Comparison of ENCODE assay signal across 1 cellular context in genomic region chr12:45729233-45730115, GRCh38.
TF ChIP-seq lines count a peak whose summit lies in the region.

A gene with protein sequence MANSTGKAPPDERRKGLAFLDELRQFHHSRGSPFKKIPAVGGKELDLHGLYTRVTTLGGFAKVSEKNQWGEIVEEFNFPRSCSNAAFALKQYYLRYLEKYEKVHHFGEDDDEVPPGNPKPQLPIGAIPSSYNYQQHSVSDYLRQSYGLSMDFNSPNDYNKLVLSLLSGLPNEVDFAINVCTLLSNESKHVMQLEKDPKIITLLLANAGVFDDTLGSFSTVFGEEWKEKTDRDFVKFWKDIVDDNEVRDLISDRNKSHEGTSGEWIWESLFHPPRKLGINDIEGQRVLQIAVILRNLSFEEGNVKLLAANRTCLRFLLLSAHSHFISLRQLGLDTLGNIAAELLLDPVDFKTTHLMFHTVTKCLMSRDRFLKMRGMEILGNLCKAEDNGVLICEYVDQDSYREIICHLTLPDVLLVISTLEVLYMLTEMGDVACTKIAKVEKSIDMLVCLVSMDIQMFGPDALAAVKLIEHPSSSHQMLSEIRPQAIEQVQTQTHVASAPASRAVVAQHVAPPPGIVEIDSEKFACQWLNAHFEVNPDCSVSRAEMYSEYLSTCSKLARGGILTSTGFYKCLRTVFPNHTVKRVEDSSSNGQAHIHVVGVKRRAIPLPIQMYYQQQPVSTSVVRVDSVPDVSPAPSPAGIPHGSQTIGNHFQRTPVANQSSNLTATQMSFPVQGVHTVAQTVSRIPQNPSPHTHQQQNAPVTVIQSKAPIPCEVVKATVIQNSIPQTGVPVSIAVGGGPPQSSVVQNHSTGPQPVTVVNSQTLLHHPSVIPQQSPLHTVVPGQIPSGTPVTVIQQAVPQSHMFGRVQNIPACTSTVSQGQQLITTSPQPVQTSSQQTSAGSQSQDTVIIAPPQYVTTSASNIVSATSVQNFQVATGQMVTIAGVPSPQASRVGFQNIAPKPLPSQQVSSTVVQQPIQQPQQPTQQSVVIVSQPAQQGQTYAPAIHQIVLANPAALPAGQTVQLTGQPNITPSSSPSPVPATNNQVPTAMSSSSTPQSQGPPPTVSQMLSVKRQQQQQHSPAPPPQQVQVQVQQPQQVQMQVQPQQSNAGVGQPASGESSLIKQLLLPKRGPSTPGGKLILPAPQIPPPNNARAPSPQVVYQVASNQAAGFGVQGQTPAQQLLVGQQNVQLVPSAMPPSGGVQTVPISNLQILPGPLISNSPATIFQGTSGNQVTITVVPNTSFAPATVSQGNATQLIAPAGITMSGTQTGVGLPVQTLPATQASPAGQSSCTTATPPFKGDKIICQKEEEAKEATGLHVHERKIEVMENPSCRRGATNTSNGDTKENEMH (N-terminal part only) (plus strand): TSS chr12:45729706. CDS start chr12:45729837, 131 bp downstream.

TF ChIP-seq in K562, 482 proteins besides CTCF, POLR2A, EP300 and RAD21 (continued from another document and continues in another):
- no peak for TF ChIP-seq ZNF609 (CRISPR knock-in tag; IDR thresholded peaks at IDR 0.05; ENCODE audit: borderline replicate concordance)
- peak in 1 of 2 experiments; percentile 27 for TF ChIP-seq E2F6 (IDR thresholded peaks at IDR 0.05; ENCODE audit: borderline replicate concordance in 1 of 2, extremely low read depth in 1 of 2, insufficient read depth in 1 of 2, insufficient read length in 1 of 2, low read depth in 1 of 2, low read length in 1 of 2, poor library complexity in 1 of 2, severe bottlenecking in 1 of 2)
- no peak for TF ChIP-seq AFF4 (CRISPR knock-in tag; IDR thresholded peaks at IDR 0.05)
- no peak for TF ChIP-seq LARP7 (IDR thresholded peaks at IDR 0.05)
- TF ChIP-seq CTBP1 (IDR thresholded peaks at IDR 0.05; ENCODE audit: borderline replicate concordance) = no peak
- no peak for TF ChIP-seq ZEB2 (IDR thresholded peaks at IDR 0.05)
- TF ChIP-seq MNT (conservative IDR thresholded peaks at IDR 0.05) = 0 out of 4 replicates have a peak, but pooled peaks of 1 of the 2 experiments have one; percentile 16
- TF ChIP-seq, protein P1, sequence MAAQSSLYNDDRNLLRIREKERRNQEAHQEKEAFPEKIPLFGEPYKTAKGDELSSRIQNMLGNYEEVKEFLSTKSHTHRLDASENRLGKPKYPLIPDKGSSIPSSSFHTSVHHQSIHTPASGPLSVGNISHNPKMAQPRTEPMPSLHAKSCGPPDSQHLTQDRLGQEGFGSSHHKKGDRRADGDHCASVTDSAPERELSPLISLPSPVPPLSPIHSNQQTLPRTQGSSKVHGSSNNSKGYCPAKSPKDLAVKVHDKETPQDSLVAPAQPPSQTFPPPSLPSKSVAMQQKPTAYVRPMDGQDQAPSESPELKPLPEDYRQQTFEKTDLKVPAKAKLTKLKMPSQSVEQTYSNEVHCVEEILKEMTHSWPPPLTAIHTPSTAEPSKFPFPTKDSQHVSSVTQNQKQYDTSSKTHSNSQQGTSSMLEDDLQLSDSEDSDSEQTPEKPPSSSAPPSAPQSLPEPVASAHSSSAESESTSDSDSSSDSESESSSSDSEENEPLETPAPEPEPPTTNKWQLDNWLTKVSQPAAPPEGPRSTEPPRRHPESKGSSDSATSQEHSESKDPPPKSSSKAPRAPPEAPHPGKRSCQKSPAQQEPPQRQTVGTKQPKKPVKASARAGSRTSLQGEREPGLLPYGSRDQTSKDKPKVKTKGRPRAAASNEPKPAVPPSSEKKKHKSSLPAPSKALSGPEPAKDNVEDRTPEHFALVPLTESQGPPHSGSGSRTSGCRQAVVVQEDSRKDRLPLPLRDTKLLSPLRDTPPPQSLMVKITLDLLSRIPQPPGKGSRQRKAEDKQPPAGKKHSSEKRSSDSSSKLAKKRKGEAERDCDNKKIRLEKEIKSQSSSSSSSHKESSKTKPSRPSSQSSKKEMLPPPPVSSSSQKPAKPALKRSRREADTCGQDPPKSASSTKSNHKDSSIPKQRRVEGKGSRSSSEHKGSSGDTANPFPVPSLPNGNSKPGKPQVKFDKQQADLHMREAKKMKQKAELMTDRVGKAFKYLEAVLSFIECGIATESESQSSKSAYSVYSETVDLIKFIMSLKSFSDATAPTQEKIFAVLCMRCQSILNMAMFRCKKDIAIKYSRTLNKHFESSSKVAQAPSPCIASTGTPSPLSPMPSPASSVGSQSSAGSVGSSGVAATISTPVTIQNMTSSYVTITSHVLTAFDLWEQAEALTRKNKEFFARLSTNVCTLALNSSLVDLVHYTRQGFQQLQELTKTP (IDR thresholded peaks at IDR 0.05; ENCODE audit: low read depth in 1 of 2, partially characterized antibody in 2 of 2) = peak in 1 of 2 experiments; percentile 27
- no peak for TF ChIP-seq BMI1 (IDR thresholded peaks at IDR 0.05; ENCODE audit: low read length)
- no peak for TF ChIP-seq TSC22D4 (tag; IDR thresholded peaks at IDR 0.05)
- TF ChIP-seq RBM34 (IDR thresholded peaks at IDR 0.05; ENCODE audit: borderline replicate concordance, insufficient read depth, low read length) = no peak
- TF ChIP-seq ZNF134 (CRISPR knock-in tag; conservative IDR thresholded peaks at IDR 0.05) = no peak
- TF ChIP-seq ZNF140 (CRISPR knock-in tag; IDR thresholded peaks at IDR 0.05) = no peak
- TF ChIP-seq CREM (IDR thresholded peaks at IDR 0.05; ENCODE audit: low read depth) = no peak
- no peak for TF ChIP-seq ZNF217 (CRISPR knock-in tag; IDR thresholded peaks at IDR 0.05)
- no peak for TF ChIP-seq SREBF1 (IDR thresholded peaks at IDR 0.05; ENCODE audit: borderline replicate concordance, low read depth, low read length)
- TF ChIP-seq, protein P2, sequence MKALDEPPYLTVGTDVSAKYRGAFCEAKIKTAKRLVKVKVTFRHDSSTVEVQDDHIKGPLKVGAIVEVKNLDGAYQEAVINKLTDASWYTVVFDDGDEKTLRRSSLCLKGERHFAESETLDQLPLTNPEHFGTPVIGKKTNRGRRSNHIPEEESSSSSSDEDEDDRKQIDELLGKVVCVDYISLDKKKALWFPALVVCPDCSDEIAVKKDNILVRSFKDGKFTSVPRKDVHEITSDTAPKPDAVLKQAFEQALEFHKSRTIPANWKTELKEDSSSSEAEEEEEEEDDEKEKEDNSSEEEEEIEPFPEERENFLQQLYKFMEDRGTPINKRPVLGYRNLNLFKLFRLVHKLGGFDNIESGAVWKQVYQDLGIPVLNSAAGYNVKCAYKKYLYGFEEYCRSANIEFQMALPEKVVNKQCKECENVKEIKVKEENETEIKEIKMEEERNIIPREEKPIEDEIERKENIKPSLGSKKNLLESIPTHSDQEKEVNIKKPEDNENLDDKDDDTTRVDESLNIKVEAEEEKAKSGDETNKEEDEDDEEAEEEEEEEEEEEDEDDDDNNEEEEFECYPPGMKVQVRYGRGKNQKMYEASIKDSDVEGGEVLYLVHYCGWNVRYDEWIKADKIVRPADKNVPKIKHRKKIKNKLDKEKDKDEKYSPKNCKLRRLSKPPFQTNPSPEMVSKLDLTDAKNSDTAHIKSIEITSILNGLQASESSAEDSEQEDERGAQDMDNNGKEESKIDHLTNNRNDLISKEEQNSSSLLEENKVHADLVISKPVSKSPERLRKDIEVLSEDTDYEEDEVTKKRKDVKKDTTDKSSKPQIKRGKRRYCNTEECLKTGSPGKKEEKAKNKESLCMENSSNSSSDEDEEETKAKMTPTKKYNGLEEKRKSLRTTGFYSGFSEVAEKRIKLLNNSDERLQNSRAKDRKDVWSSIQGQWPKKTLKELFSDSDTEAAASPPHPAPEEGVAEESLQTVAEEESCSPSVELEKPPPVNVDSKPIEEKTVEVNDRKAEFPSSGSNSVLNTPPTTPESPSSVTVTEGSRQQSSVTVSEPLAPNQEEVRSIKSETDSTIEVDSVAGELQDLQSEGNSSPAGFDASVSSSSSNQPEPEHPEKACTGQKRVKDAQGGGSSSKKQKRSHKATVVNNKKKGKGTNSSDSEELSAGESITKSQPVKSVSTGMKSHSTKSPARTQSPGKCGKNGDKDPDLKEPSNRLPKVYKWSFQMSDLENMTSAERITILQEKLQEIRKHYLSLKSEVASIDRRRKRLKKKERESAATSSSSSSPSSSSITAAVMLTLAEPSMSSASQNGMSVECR (CRISPR knock-in tag; IDR thresholded peaks at IDR 0.05) = no peak
- peak; percentile 51; the same call in 1 of the 2 replicates for TF ChIP-seq ZNF444 (CRISPR knock-in tag; IDR thresholded peaks at IDR 0.05)
- TF ChIP-seq EGR1 (conservative IDR thresholded peaks at IDR 0.05) = no peak
- TF ChIP-seq POLR2G (IDR thresholded peaks at IDR 0.05; ENCODE audit: low read depth, low read length) = peak; percentile 69
- no peak for TF ChIP-seq ZNF174 (CRISPR knock-in tag; IDR thresholded peaks at IDR 0.05)
- 0 out of 2 replicates have a peak, but pooled peaks have one; percentile 13 for TF ChIP-seq FOSL1 (tag; conservative IDR thresholded peaks at IDR 0.05)
- TF ChIP-seq, protein P3, sequence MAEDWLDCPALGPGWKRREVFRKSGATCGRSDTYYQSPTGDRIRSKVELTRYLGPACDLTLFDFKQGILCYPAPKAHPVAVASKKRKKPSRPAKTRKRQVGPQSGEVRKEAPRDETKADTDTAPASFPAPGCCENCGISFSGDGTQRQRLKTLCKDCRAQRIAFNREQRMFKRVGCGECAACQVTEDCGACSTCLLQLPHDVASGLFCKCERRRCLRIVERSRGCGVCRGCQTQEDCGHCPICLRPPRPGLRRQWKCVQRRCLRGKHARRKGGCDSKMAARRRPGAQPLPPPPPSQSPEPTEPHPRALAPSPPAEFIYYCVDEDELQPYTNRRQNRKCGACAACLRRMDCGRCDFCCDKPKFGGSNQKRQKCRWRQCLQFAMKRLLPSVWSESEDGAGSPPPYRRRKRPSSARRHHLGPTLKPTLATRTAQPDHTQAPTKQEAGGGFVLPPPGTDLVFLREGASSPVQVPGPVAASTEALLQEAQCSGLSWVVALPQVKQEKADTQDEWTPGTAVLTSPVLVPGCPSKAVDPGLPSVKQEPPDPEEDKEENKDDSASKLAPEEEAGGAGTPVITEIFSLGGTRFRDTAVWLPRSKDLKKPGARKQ (CRISPR knock-in tag; IDR thresholded peaks at IDR 0.05) = no peak
- no peak for TF ChIP-seq ELF2 (CRISPR knock-in tag; IDR thresholded peaks at IDR 0.05)
